Comparison of ENCODE assay signal across 21 cellular contexts in the genomic region with DNA sequence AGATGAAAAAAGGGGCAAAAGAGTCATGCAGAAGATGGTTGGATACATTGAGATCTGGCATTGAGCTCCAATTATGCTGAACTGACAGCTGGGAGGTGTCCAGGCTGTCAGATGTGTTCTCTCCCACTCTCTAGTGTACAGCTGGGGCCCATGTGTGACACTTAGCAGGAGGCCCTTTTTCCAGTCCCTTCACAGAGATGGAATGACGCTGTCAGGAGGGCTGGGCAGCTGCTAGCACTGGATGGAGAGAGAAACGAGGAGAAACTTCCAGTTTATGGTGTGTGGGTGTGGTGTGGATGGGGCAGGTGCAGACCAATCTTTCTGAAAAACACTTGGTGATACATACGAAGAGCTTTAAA.
A peak's percentile ranks its signal among the peaks of the same experiment; 100 is the strongest.
DNase-seq lines count a peak whose midpoint lies in the region; ATAC-seq, FAIRE-seq and TF ChIP-seq lines count a peak whose summit lies in the region.
"Had no signal": no experiment of that assay in that cellular context is flagged by ENCODE, and none has a peak within 500 bp of the region (broad histone marks: within the 10 kb centered on the region; RNA-seq: fewer than 3 reads in every experiment).

No MANE protein-coding gene starts in this region.

- intact Hi-C loops in cardiac septum (cut with DNase I): no loop called here
- intact Hi-C loops in pancreas (cut with DNase I): no loop called here

- H3K27me3 ChIP-seq in RWPE2 (ENCODE audit: insufficient read depth, poor library complexity, severe bottlenecking) (no peaks in the 10 kb centered on the region), pancreas (no peaks in the 10 kb centered on the region)
- H3K27me3 ChIP-seq: colonic mucosa, sigmoid colon had no signal

- H3K4me1 ChIP-seq in RWPE2 (ENCODE audit: insufficient read depth, poor library complexity, severe bottlenecking) (no peaks in the 10 kb centered on the region), pancreas (peaks cover 7 to 25% (median 18%) of the 10 kb centered on the region in 3 donors)
- H3K4me1 ChIP-seq: colonic mucosa, parathyroid adenoma, sigmoid colon had no signal

- peak; percentile 2 for DNase-seq in NCI-H748 (lab: John Stamatoyannopoulos, UW; ENCODE audit: unreplicated experiment)
- no peak for DNase-seq in NCI-H748 treated with DMSO at 0.1 percent for 48 hours (lab: John Stamatoyannopoulos, UW)
- peak; percentile 9 for DNase-seq in RWPE2 (ENCODE audit: low spot score)
- DNase-seq in cardiac septum (ENCODE audit: low spot score): peak; percentile 67
- peak in 4 of 6 donors; percentile 56 to 80 (median 72) for DNase-seq in pancreas
- DNase-seq in NCI-H2029 treated with DMSO at 0.1 percent for 48 hours (lab: John Stamatoyannopoulos, UW): no peak
- DNase-seq in AML-193 (lab: John Stamatoyannopoulos, UW): no peak
- no peak for DNase-seq in stimulated activated CD4-positive, alpha-beta T cell treated with anti-CD3 and anti-CD28 coated beads, Interleukin-4, amount 100 ng/mL, for 24 hours
- DNase-seq: activated CD4-positive, alpha-beta T cell treated with anti-CD3 and anti-CD28 coated beads, Interleukin-2, amount 50 U/mL, for 48 hours; colonic mucosa; HCEC 1CT; MG63; midbrain; NCI-H1436; NCI-H446; sigmoid colon; T1000 had no signal

- FAIRE-seq in pancreas (lab: Jason Lieb, UNC): no peak
- FAIRE-seq: A204.1 had no signal

- ATAC-seq in RWPE2 (ENCODE audit: low read depth): no peak
- peak; percentile 85 to 91 (median 87) for ATAC-seq in pancreas
- ATAC-seq: natural killer cell treated with Interleukin-12 subunit alpha and Interleukin-12 subunit beta and Interleukin-15 and Interleukin-18, amount 100 ng/mL, for 72 hours had no signal

- 32 to 45% methylated on average over 3 of the region's 3 CpGs for WGBS in pancreas, 2 donors

- H3K9me3 ChIP-seq in RWPE2 (ENCODE audit: severe bottlenecking) (no peaks in the 10 kb centered on the region), pancreas (no peaks in the 10 kb centered on the region)
- H3K9me3 ChIP-seq: colonic mucosa, MG63, sigmoid colon had no signal

- H3K4me3 ChIP-seq in RWPE2 (ENCODE audit: severe bottlenecking) (no peak overlapping the region), pancreas (no peak overlapping the region)
- H3K4me3 ChIP-seq: colonic mucosa, MG63, sigmoid colon had no signal

- H3K36me3 ChIP-seq in RWPE2 (ENCODE audit: low read depth): no peaks in the 10 kb centered on the region
- H3K36me3 ChIP-seq in pancreas: no peaks in the 10 kb centered on the region
- H3K36me3 ChIP-seq: colonic mucosa, MG63, sigmoid colon had no signal

- TF ChIP-seq CTCF in RWPE2 (IDR thresholded peaks at IDR 0.05; ENCODE audit: poor library complexity, severe bottlenecking): no peak
- TF ChIP-seq CTCF in pancreas (IDR thresholded peaks at IDR 0.05): no peak

- H3K27ac ChIP-seq in RWPE2 (ENCODE audit: poor library complexity, severe bottlenecking) (no peak overlapping the region), pancreas (peak overlapping the region; percentile 9 to 88 (median 76))
- H3K27ac ChIP-seq: C4-2B, colonic mucosa, parathyroid adenoma, sigmoid colon had no signal

Comparison
In these comparisons a context has a peak if more than half of its experiments do, and no peak if none do; other contexts are left out.
1. DNase-seq: peak in NCI-H748 (single experiment), RWPE2 (single experiment), cardiac septum (single experiment) and pancreas (4 of 6); none in NCI-H748 treated with DMSO at 0.1 percent for 48 hours (single experiment), NCI-H2029 treated with DMSO at 0.1 percent for 48 hours (single experiment), AML-193 (0 of 2) and stimulated activated CD4-positive, alpha-beta T cell treated with anti-CD3 and anti-CD28 coated beads, Interleukin-4, amount 100 ng/mL, for 24 hours (single experiment).